Comparison of ENCODE assay signal across 8 cellular contexts in genomic region chr13:114282143-114282685, GRCh38. TPM values are rescaled to one million over a fixed set of nuclear protein-coding genes. Genes with fewer than 3 reads are reported as not detected.
DNase-seq lines count a peak whose midpoint lies in the region.

No MANE protein-coding gene starts in this region.

- peaks cover 8% of the 10 kb centered on the region for H3K4me1 ChIP-seq in mesenchymal stem cell (ENCODE audit: control insufficient read depth, insufficient read depth, low read depth, low read length)

- H4K8ac ChIP-seq in mesenchymal stem cell (ENCODE audit: low read length): peak overlapping the region; percentile 49

- no peaks in the 10 kb centered on the region for H3K27me3 ChIP-seq in mesenchymal stem cell (ENCODE audit: control insufficient read depth in 1 of 2, insufficient read depth in 1 of 2, low read length in 2 of 2)

- H3K18ac ChIP-seq in mesenchymal stem cell (ENCODE audit: low read depth in 1 of 2, low read length in 2 of 2): peak overlapping the region; percentile 72 to 91

- H3K36me3 ChIP-seq in mesenchymal stem cell (ENCODE audit: control insufficient read depth in 1 of 2, insufficient read depth in 2 of 2, low read depth in 1 of 2, low read length in 2 of 2): peaks cover 19 to 49% of the 10 kb centered on the region in 2 experiments

- H3K9ac ChIP-seq in mesenchymal stem cell (ENCODE audit: low read length): peak overlapping the region; percentile 94

- peak overlapping the region; percentile 81 to 83 for H3K4me3 ChIP-seq in mesenchymal stem cell (ENCODE audit: insufficient read depth in 1 of 2, low read depth in 1 of 2, low read length in 2 of 2)

- H2BK15ac ChIP-seq in mesenchymal stem cell (ENCODE audit: low read depth, poor library complexity, severe bottlenecking): no peak overlapping the region

- H3K79me1 ChIP-seq in mesenchymal stem cell (replicated peaks; ENCODE audit: low read length, poor library complexity, severe bottlenecking): peaks cover 2% of the 10 kb centered on the region

- no peak overlapping the region for H2BK120ac ChIP-seq in mesenchymal stem cell (ENCODE audit: low read depth, low read length)

- H2AFZ ChIP-seq in mesenchymal stem cell (ENCODE audit: low read depth, low read length): peak overlapping the region; percentile 44

- H3K23ac ChIP-seq in mesenchymal stem cell (ENCODE audit: low read length in 2 of 2): peak overlapping the region in 1 of 2 experiments; percentile 96

- WGBS in mesenchymal stem cell: under 1% methylated on average over 33 of the region's 41 CpGs

- no peak overlapping the region for H2BK12ac ChIP-seq in mesenchymal stem cell (ENCODE audit: low read length in 2 of 2)

- peak; percentile 54 for DNase-seq in GM04504 (ENCODE audit: low read depth)
- DNase-seq in HCEC 1CT: peak; percentile 74
- DNase-seq in NAMALWA (ENCODE audit: low spot score): peak; percentile 91
- peak; percentile 53 for DNase-seq in activated CD4-positive, alpha-beta T cell treated with anti-CD3 and anti-CD28 coated beads for 48 hours
- peak; percentile 21 for DNase-seq in effector CD8-positive, alpha-beta T cell (lab: John Stamatoyannopoulos, UW)
- DNase-seq in mesenchymal stem cell: peak; percentile 87
- DNase-seq in stimulated activated CD8-positive, alpha-beta memory T cell treated with anti-CD3 and anti-CD28 coated beads, Interleukin-2, amount 100 ng/mL, for 48 hours (ENCODE audit: low read depth in 2 of 2): peak; percentile 12 to 24
- DNase-seq in NCI-H446 (lab: John Stamatoyannopoulos, UW): no peak

- H4K91ac ChIP-seq in mesenchymal stem cell (ENCODE audit: low read length): peak overlapping the region; percentile 61

- peak overlapping the region; percentile 87 to 88 for H3K4ac ChIP-seq in mesenchymal stem cell (ENCODE audit: low read depth in 1 of 2, low read length in 2 of 2)

- H3K4me2 ChIP-seq in mesenchymal stem cell (ENCODE audit: low read length, poor library complexity, severe bottlenecking): peak overlapping the region; percentile 73

- H3K27ac ChIP-seq in mesenchymal stem cell (ENCODE audit: low read length, poor library complexity, severe bottlenecking): peak overlapping the region; percentile 98

- peak overlapping the region; percentile 91 for H2BK5ac ChIP-seq in mesenchymal stem cell (ENCODE audit: low read depth, low read length, poor library complexity, severe bottlenecking)

- H2AK5ac ChIP-seq in mesenchymal stem cell (ENCODE audit: low read length, severe bottlenecking): peak overlapping the region; percentile 47

- H3K14ac ChIP-seq in mesenchymal stem cell (ENCODE audit: low read length in 2 of 2): peak overlapping the region in 1 of 2 experiments; percentile 57

- no peaks in the 10 kb centered on the region for H3K9me3 ChIP-seq in mesenchymal stem cell (ENCODE audit: control insufficient read depth, low read length)

RNA-seq across cellular contexts. Expression of gene UPF3A, which starts 0.8 kb away (rescaled TPM):
- 66.0 TPM for polyA plus RNA-seq in mesenchymal stem cell (2013, experiment 1 of 2)
- polyA plus RNA-seq in mesenchymal stem cell (2013, experiment 2 of 2): 65.6 TPM

RNA-seq across cellular contexts. Expression of gene CHAMP1, which starts 32.1 kb away (rescaled TPM):
- 26.3 TPM for polyA plus RNA-seq in mesenchymal stem cell (2013, experiment 1 of 2)
- 26.1 TPM for polyA plus RNA-seq in mesenchymal stem cell (2013, experiment 2 of 2)

RNA-seq across cellular contexts. Expression of gene CDC16, which starts 47.5 kb away (rescaled TPM):
- polyA plus RNA-seq in mesenchymal stem cell (2013, experiment 1 of 2): 67.7 TPM
- 67.0 TPM for polyA plus RNA-seq in mesenchymal stem cell (2013, experiment 2 of 2)

Comparison
In these comparisons a context has a peak if more than half of its experiments do, and no peak if none do; other contexts are left out.
1. DNase-seq: peak in GM04504 (single experiment), HCEC 1CT (single experiment), NAMALWA (single experiment), activated CD4-positive, alpha-beta T cell treated with anti-CD3 and anti-CD28 coated beads for 48 hours (single experiment), effector CD8-positive, alpha-beta T cell (single experiment), mesenchymal stem cell (single experiment) and stimulated activated CD8-positive, alpha-beta memory T cell treated with anti-CD3 and anti-CD28 coated beads, Interleukin-2, amount 100 ng/mL, for 48 hours (2 of 2); none in NCI-H446 (0 of 2).